ENCODE assay signal across 1 cellular context in the genomic region with DNA sequence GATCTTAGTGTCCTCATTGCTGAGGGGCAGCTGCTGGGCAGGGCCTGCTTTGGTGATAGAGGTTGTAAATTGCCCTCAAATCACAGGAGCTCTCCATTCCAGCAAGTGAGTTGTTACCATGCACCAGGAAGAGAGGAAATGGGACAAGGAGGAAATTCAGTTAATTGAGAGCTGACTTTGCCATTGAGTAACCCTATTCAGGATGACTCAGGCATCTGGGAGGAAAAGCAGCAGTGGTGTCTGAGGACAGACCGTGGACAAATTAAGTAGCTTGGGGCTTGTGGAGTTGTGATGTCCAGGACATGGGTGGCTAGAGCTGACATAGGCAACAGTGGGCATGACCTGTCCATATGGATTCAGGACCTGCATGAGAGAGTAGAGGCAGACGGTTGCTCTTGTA.
TF ChIP-seq lines count a peak whose summit lies in the region.

No MANE protein-coding gene starts in this region.

TF ChIP-seq in WTC11, 78 proteins besides CTCF, POLR2A, EP300 and RAD21 (continued from another document):
- TF ChIP-seq, protein P1, sequence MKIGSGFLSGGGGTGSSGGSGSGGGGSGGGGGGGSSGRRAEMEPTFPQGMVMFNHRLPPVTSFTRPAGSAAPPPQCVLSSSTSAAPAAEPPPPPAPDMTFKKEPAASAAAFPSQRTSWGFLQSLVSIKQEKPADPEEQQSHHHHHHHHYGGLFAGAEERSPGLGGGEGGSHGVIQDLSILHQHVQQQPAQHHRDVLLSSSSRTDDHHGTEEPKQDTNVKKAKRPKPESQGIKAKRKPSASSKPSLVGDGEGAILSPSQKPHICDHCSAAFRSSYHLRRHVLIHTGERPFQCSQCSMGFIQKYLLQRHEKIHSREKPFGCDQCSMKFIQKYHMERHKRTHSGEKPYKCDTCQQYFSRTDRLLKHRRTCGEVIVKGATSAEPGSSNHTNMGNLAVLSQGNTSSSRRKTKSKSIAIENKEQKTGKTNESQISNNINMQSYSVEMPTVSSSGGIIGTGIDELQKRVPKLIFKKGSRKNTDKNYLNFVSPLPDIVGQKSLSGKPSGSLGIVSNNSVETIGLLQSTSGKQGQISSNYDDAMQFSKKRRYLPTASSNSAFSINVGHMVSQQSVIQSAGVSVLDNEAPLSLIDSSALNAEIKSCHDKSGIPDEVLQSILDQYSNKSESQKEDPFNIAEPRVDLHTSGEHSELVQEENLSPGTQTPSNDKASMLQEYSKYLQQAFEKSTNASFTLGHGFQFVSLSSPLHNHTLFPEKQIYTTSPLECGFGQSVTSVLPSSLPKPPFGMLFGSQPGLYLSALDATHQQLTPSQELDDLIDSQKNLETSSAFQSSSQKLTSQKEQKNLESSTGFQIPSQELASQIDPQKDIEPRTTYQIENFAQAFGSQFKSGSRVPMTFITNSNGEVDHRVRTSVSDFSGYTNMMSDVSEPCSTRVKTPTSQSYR (CRISPR knock-in tag; IDR thresholded peaks at IDR 0.05), result no peak
- no peak for TF ChIP-seq HMGXB4 (CRISPR knock-in tag; IDR thresholded peaks at IDR 0.05)
- TF ChIP-seq, protein P2, sequence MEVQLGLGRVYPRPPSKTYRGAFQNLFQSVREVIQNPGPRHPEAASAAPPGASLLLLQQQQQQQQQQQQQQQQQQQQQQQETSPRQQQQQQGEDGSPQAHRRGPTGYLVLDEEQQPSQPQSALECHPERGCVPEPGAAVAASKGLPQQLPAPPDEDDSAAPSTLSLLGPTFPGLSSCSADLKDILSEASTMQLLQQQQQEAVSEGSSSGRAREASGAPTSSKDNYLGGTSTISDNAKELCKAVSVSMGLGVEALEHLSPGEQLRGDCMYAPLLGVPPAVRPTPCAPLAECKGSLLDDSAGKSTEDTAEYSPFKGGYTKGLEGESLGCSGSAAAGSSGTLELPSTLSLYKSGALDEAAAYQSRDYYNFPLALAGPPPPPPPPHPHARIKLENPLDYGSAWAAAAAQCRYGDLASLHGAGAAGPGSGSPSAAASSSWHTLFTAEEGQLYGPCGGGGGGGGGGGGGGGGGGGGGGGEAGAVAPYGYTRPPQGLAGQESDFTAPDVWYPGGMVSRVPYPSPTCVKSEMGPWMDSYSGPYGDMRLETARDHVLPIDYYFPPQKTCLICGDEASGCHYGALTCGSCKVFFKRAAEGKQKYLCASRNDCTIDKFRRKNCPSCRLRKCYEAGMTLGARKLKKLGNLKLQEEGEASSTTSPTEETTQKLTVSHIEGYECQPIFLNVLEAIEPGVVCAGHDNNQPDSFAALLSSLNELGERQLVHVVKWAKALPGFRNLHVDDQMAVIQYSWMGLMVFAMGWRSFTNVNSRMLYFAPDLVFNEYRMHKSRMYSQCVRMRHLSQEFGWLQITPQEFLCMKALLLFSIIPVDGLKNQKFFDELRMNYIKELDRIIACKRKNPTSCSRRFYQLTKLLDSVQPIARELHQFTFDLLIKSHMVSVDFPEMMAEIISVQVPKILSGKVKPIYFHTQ (CRISPR knock-in tag; IDR thresholded peaks at IDR 0.05), result no peak
